In genomic region chr3:184154909-184155643, GRCh38 we compare ENCODE assay signal across 8 cellular contexts. TPM values are rescaled to one million over a fixed set of nuclear protein-coding genes. Genes with fewer than 3 reads are reported as not detected.
DNase-seq lines count a peak whose midpoint lies in the region; ATAC-seq and TF ChIP-seq lines count a peak whose summit lies in the region.

Gene DVL3, plus strand, starts transcription at chr3:184155377. Its CDS starts 259 bp downstream, at chr3:184155636.

- peak within 1 kb of the TSS; percentile 97 for H3K9ac ChIP-seq in NT2/D1 (ENCODE audit: insufficient read length, low read depth)

- in situ Hi-C loops in Caki2 (cut with HindIII; ENCODE audit: low pct_unique_long_range_greater_than_20kb, low sequenced_read_pairs) = no loop called here

- H3K36me3 ChIP-seq in NT2/D1 (ENCODE audit: insufficient read depth, insufficient read length, low read length) = peaks cover 15% of the 10 kb centered on the region
- no peaks in the 10 kb centered on the region for H3K36me3 ChIP-seq in naive thymus-derived CD4-positive, alpha-beta T cell (ENCODE audit: control insufficient read depth in 2 of 3, insufficient read depth in 3 of 3, low read length in 3 of 3)

- H3K27ac ChIP-seq in naive thymus-derived CD4-positive, alpha-beta T cell (ENCODE audit: low read depth, low read length) = peak within 1 kb of the TSS; percentile 60

- ATAC-seq in GM19395 (IDR thresholded peaks at IDR 0.05; ENCODE audit: unreplicated experiment) (peak; percentile 68), HG03457 (IDR thresholded peaks at IDR 0.05; ENCODE audit: unreplicated experiment) (peak; percentile 73)
- ATAC-seq in naive thymus-derived CD4-positive, alpha-beta T cell = peak; percentile 82

- H3K4me3 Mint-ChIP-seq in naive thymus-derived CD4-positive, alpha-beta T cell = peak within 1 kb of the TSS; percentile 94 to 100 (median 96)
- H3K4me3 Mint-ChIP-seq in type B pancreatic cell = peak within 1 kb of the TSS; percentile 98

- intact Hi-C loops in naive thymus-derived CD4-positive, alpha-beta T cell (cut with micrococcal nuclease) = loop anchor here (1.0 to 2.0 kb wide), 5 partner anchors 10 to 94 kb away; partner anchors contain the start of genes AP2M1 (in 2 of the 2), EIF2B5 (in 2 of the 2), ALG3 (in 1 of the 2) and EEF1AKMT4 (in 1 of the 2)

- H3K9me3 ChIP-seq in NT2/D1 (ENCODE audit: insufficient read depth, low read length) = no peaks in the 10 kb centered on the region
- H3K9me3 ChIP-seq in naive thymus-derived CD4-positive, alpha-beta T cell (ENCODE audit: control insufficient read depth in 2 of 3, low read length in 3 of 3) = no peaks in the 10 kb centered on the region

- peak within 1 kb of the TSS; percentile 81 to 91 (median 87) for H3K27ac Mint-ChIP-seq in naive thymus-derived CD4-positive, alpha-beta T cell
- peak within 1 kb of the TSS; percentile 88 for H3K27ac Mint-ChIP-seq in type B pancreatic cell

- no peaks in the 10 kb centered on the region for H3K27me3 ChIP-seq in NT2/D1 (ENCODE audit: insufficient read depth, insufficient read length)
- no peaks in the 10 kb centered on the region for H3K27me3 ChIP-seq in naive thymus-derived CD4-positive, alpha-beta T cell (ENCODE audit: control insufficient read depth in 2 of 2, insufficient read depth in 2 of 2, low read length in 2 of 2)

- CTCF ChIA-PET in naive thymus-derived CD4-positive, alpha-beta T cell (lab: Charles Lee) = interaction anchor here (1.1 kb wide), 1 partner anchor 19 kb away, joined by 3 read pairs; no protein-coding TSS in a partner anchor

- no peaks in the 10 kb centered on the region for H3K9me3 Mint-ChIP-seq in naive thymus-derived CD4-positive, alpha-beta T cell
- H3K9me3 Mint-ChIP-seq in type B pancreatic cell = no peaks in the 10 kb centered on the region

- H3K27me3 Mint-ChIP-seq in naive thymus-derived CD4-positive, alpha-beta T cell = no peaks in the 10 kb centered on the region
- H3K27me3 Mint-ChIP-seq in type B pancreatic cell = no peaks in the 10 kb centered on the region

- H3K4me1 ChIP-seq in NT2/D1 (ENCODE audit: insufficient read depth, insufficient read length) = peaks cover 4% of the 10 kb centered on the region
- H3K4me1 ChIP-seq in naive thymus-derived CD4-positive, alpha-beta T cell (ENCODE audit: control insufficient read depth in 2 of 2, insufficient read depth in 2 of 2, low read length in 2 of 2) = peaks cover 10 to 13% of the 10 kb centered on the region in 2 donors

- H3K4me3 ChIP-seq in NT2/D1 (ENCODE audit: insufficient read length, low read depth) (peak within 1 kb of the TSS; percentile 95), fibroblast of the aortic adventitia (ENCODE audit: low read depth, low read length) (peak within 1 kb of the TSS; percentile 97)
- peak within 1 kb of the TSS; percentile 84 for H3K4me3 ChIP-seq in naive thymus-derived CD4-positive, alpha-beta T cell (ENCODE audit: low read length)

- no peak for TF ChIP-seq CTCF in fibroblast of the aortic adventitia (IDR thresholded peaks at IDR 0.05; ENCODE audit: insufficient read depth, low read length)
- TF ChIP-seq CTCF in type B pancreatic cell (conservative IDR thresholded peaks at IDR 0.05) = no peak

- peaks cover 0 to 3% (median 0%) of the 10 kb centered on the region in 5 donors for H3K36me3 Mint-ChIP-seq in naive thymus-derived CD4-positive, alpha-beta T cell
- no peaks in the 10 kb centered on the region for H3K36me3 Mint-ChIP-seq in type B pancreatic cell

- peaks cover 14 to 39% (median 28%) of the 10 kb centered on the region in 7 donors for H3K4me1 Mint-ChIP-seq in naive thymus-derived CD4-positive, alpha-beta T cell
- peaks cover 20% of the 10 kb centered on the region for H3K4me1 Mint-ChIP-seq in type B pancreatic cell (ENCODE audit: unreplicated experiment)

- POLR2A ChIA-PET in naive thymus-derived CD4-positive, alpha-beta T cell (lab: Charles Lee) = interaction anchor here (1.2 to 2.1 kb wide), 3 partner anchors 14 to 20 kb away, joined by 4 to 13 read pairs (median 12); partner anchors contain the start of gene EIF2B5

- DNase-seq in Caki2 (ENCODE audit: low read depth) = peak; percentile 70
- DNase-seq in NT2/D1 (ENCODE audit: low read depth, low spot score) = no peak
- peak; percentile 39 for DNase-seq in activated effector memory CD4-positive, alpha-beta T cell treated with Interleukin-2 at 50 U/mL for 16 hours
- DNase-seq in fibroblast of the aortic adventitia (ENCODE audit: low read depth) = peak; percentile 56
- DNase-seq in naive thymus-derived CD4-positive, alpha-beta T cell = peak in 7 of 9 donors; percentile 31 to 75 (median 39)
- DNase-seq in type B pancreatic cell (ENCODE audit: extremely low spot score, unreplicated experiment) = no peak

RNA-seq across cellular contexts. Expression of gene DVL3, which starts in this region (rescaled TPM):
- total RNA-seq in Caki2 (2014; rRNA removed; shearing (Covaris generic); ENCODE audit: low replicate concordance) = 28.8 and 45.6 TPM in 2 replicates
- total RNA-seq in fibroblast of the aortic adventitia (ENCODE audit: low replicate concordance) (28.2 and 66.8 TPM in 2 replicates), type B pancreatic cell (ENCODE audit: low replicate concordance) (70.8 and 84.8 TPM in 2 replicates)
- total RNA-seq in naive thymus-derived CD4-positive, alpha-beta T cell = 10 to 100 TPM; 32.0 to 45.3 (median 39.4) TPM
- 1 to 10 TPM; 3.1 to 7.7 TPM for polyA plus RNA-seq in naive thymus-derived CD4-positive, alpha-beta T cell

Comparison
In these comparisons a context has a peak if more than half of its experiments do, and no peak if none do; other contexts are left out.
1. DNase-seq: peak in Caki2 (single experiment), activated effector memory CD4-positive, alpha-beta T cell treated with Interleukin-2 at 50 U/mL for 16 hours (single experiment), fibroblast of the aortic adventitia (single experiment) and naive thymus-derived CD4-positive, alpha-beta T cell (7 of 9); none in NT2/D1 (single experiment) and type B pancreatic cell (single experiment).
2. Peak in every context shown above with its lines, with median percentiles within 50 percentile points of each other: ATAC-seq and H3K4me3 ChIP-seq.